Comparison of ENCODE assay signal across 7 cellular contexts in genomic region chr19:35066691-35067563, GRCh38. TPM values are rescaled to one million over a fixed set of nuclear protein-coding genes. Genes with fewer than 3 reads are reported as not detected.
DNase-seq lines count a peak whose midpoint lies in the region; ATAC-seq and TF ChIP-seq lines count a peak whose summit lies in the region.

No MANE protein-coding gene starts in this region.

- WGBS in liver, result 14% methylated on average over 14 of the region's 14 CpGs

- no peak overlapping the region for H3K9ac ChIP-seq in liver (ENCODE audit: low read depth in 1 of 2, low read length in 2 of 2)

- in situ Hi-C loops in GM13977 (cut with MboI; ENCODE audit: low pct_unique_long_range_greater_than_20kb, low sequenced_read_pairs, unreplicated experiment), result no loop called here

- H3K36me3 ChIP-seq in liver (ENCODE audit: control insufficient read depth in 4 of 4, insufficient read depth in 3 of 4, low read depth in 1 of 4, low read length in 3 of 4), result peaks cover 0 to 2% (median 0%) of the 10 kb centered on the region in 4 donors

- TF ChIP-seq CTCF in GM13977 (IDR thresholded peaks at IDR 0.05; ENCODE audit: extremely low read depth, insufficient read depth, missing control alignments) (peak; percentile 93), coronary artery (IDR thresholded peaks at IDR 0.05) (peak; percentile 85), liver (IDR thresholded peaks at IDR 0.05; ENCODE audit: low read depth, low read length, missing input control) (peak; percentile 90)

- peak; percentile 85 for ATAC-seq in HG03280 (IDR thresholded peaks at IDR 0.05; ENCODE audit: unreplicated experiment)

- no peaks in the 10 kb centered on the region for H3K27me3 ChIP-seq in liver (ENCODE audit: control insufficient read depth in 4 of 4, insufficient read depth in 4 of 4, low read length in 3 of 4)

- peaks cover 0 to 6% (median 2%) of the 10 kb centered on the region in 4 donors for H3K9me3 ChIP-seq in liver (ENCODE audit: control insufficient read depth in 4 of 4, low read length in 3 of 4)

- H3K4me3 ChIP-seq in coronary artery, result no peak overlapping the region
- H3K4me3 ChIP-seq in liver (ENCODE audit: low read depth in 1 of 3, low read length in 3 of 3), result no peak overlapping the region

- H3K4me1 ChIP-seq in liver (ENCODE audit: control insufficient read depth in 4 of 4, insufficient read depth in 4 of 4, low read length in 3 of 4), result peaks cover 0 to 3% (median 0%) of the 10 kb centered on the region in 4 donors

- DNase-seq in GM13977 (ENCODE audit: low spot score), result peak; percentile 92
- DNase-seq in NCI-H82 (lab: John Stamatoyannopoulos, UW), result peak; percentile 94
- DNase-seq in activated CD4-positive, alpha-beta T cell treated with anti-CD3 and anti-CD28 coated beads, Interleukin-2, amount 50 U/mL, for 4 hours, result peak; percentile 88 to 90
- DNase-seq in coronary artery (ENCODE audit: low spot score), result peak; percentile 86
- peak; percentile 84 to 93 (median 90) for DNase-seq in stimulated activated CD4-positive, alpha-beta T cell treated with anti-CD3 and anti-CD28 coated beads, TNF-alpha, amount 100 ng/mL, for 48 hours (ENCODE audit: low read depth in 3 of 3)

- peak; percentile 89 to 91 for TF ChIP-seq RAD21 in liver (IDR thresholded peaks at IDR 0.05)

- H3K27ac ChIP-seq in coronary artery (no peak overlapping the region), liver (ENCODE audit: low read depth in 1 of 2, low read length in 2 of 2) (peak overlapping the region; percentile 42 to 68)

TF ChIP-seq in liver, 16 proteins besides CTCF, POLR2A, EP300 and RAD21:
- peak; percentile 38 to 79 for TF ChIP-seq GABPA (IDR thresholded peaks at IDR 0.05 in 1 of 2, conservative IDR thresholded peaks at IDR 0.05 in 1 of 2)
- no peak for TF ChIP-seq HNF4A (conservative IDR thresholded peaks at IDR 0.05)
- peak; percentile 34 for TF ChIP-seq SP1 (IDR thresholded peaks at IDR 0.05)
- TF ChIP-seq HNF4G (IDR thresholded peaks at IDR 0.05), result no peak
- TF ChIP-seq YY1 (IDR thresholded peaks at IDR 0.05), result peak; percentile 36
- peak in 1 of 2 donors; percentile 8 for TF ChIP-seq JUND (IDR thresholded peaks at IDR 0.05)
- peak; percentile 15 to 55 for TF ChIP-seq RXRA (IDR thresholded peaks at IDR 0.05)
- no peak for TF ChIP-seq TAF1 (conservative IDR thresholded peaks at IDR 0.05)

RNA-seq across cellular contexts. Expression of gene HPN, which starts 25.4 kb away (rescaled TPM):
- total RNA-seq in liver, result 100 to 1,000 TPM; 130 to 239 TPM
- polyA plus RNA-seq in liver, result 100 to 1,000 TPM; 430 to 535 TPM

RNA-seq across cellular contexts. Expression of gene SCN1B, which starts 36.7 kb away (rescaled TPM):
- 1 to 10 TPM; 2.0 to 4.9 TPM for total RNA-seq in liver
- 1 to 10 TPM; 1.6 to 5.8 TPM for polyA plus RNA-seq in liver

RNA-seq across cellular contexts. Expression of gene FXYD3, which starts 48.7 kb away (rescaled TPM):
- total RNA-seq in liver, result not detected
- polyA plus RNA-seq in liver, result under 1 TPM; 0.32 to 0.45 TPM

Comparison
In these comparisons a context has a peak if more than half of its experiments do, and no peak if none do; other contexts are left out.
1. H3K27ac ChIP-seq: peak in liver (2 of 2); none in coronary artery (0 of 2).
2. Peak in every context shown above with its lines, with median percentiles within 50 percentile points of each other: DNase-seq and CTCF ChIP-seq.